Comparison of ENCODE assay signal across 7 cellular contexts in genomic region chrX:119750131-119750530, GRCh38. TPM values are rescaled to one million over a fixed set of nuclear protein-coding genes. Genes with fewer than 3 reads are reported as not detected.
"Had no signal": no experiment of that assay in that cellular context is flagged by ENCODE, and none has a peak within 500 bp of the region (broad histone marks: within the 10 kb centered on the region; RNA-seq: fewer than 3 reads in every experiment).

No MANE protein-coding gene starts in this region.

RNA-seq across cellular contexts. Expression of gene SOWAHD, which starts 8.3 kb away (rescaled TPM):
- total RNA-seq: lung microvascular endothelial cell, myocyte, pulmonary artery endothelial cell, right atrium auricular region, smooth muscle cell had no signal
- polyA plus RNA-seq: keratinocyte, neural cell, smooth muscle cell had no signal
